ENCODE assay signal across 1 cellular context in genomic region chr2:203734276-203734983, GRCh38.
TF ChIP-seq lines count a peak whose summit lies in the region.

No MANE protein-coding gene starts in this region.

TF ChIP-seq in H1, 55 proteins besides CTCF, POLR2A, EP300 and RAD21:
- no peak for TF ChIP-seq PHF8 (conservative IDR thresholded peaks at IDR 0.05; ENCODE audit: low read depth, low read length)
- TF ChIP-seq GABPA (IDR thresholded peaks at IDR 0.05; ENCODE audit: borderline replicate concordance, insufficient read depth, low read length), result no peak
- TF ChIP-seq SP4 (IDR thresholded peaks at IDR 0.05; ENCODE audit: low read length), result no peak
- TF ChIP-seq NRF1 (IDR thresholded peaks at IDR 0.05; ENCODE audit: low read depth, low read length), result no peak
- no peak for TF ChIP-seq GTF2F1 (IDR thresholded peaks at IDR 0.05; ENCODE audit: borderline replicate concordance, low read depth, low read length)
- no peak for TF ChIP-seq BRCA1 (IDR thresholded peaks at IDR 0.05; ENCODE audit: low read depth, low read length)
- TF ChIP-seq CTBP2 (IDR thresholded peaks at IDR 0.05; ENCODE audit: borderline replicate concordance, insufficient read depth, insufficient read length, low read length), result no peak
- TF ChIP-seq CHD2 (IDR thresholded peaks at IDR 0.05; ENCODE audit: low read length), result no peak
- no peak for TF ChIP-seq ASH2L (IDR thresholded peaks at IDR 0.05; ENCODE audit: low read length)
- TF ChIP-seq HDAC6 (IDR thresholded peaks at IDR 0.05; ENCODE audit: low read depth, low read length), result no peak
- no peak for TF ChIP-seq CBX5 (IDR thresholded peaks at IDR 0.05; ENCODE audit: low read depth, low read length)
TF ChIP-seq in H1: peak in this region for 0.
